Comparison of ENCODE assay signal across 1 cellular context in genomic region chr10:129494176-129494575, GRCh38.
TF ChIP-seq lines count a peak whose summit lies in the region.

No MANE protein-coding gene starts in this region.

TF ChIP-seq in GM23338, 12 proteins besides CTCF, POLR2A, EP300 and RAD21 (continued from another document):
- TF ChIP-seq ZNF462 (CRISPR knock-in tag; IDR thresholded peaks at IDR 0.05) (no peak), JUNB (IDR thresholded peaks at IDR 0.05; ENCODE audit: unreplicated experiment) (no peak), POLR2AphosphoS5 (IDR thresholded peaks at IDR 0.05; ENCODE audit: low read depth) (no peak), NANOG (IDR thresholded peaks at IDR 0.05; ENCODE audit: borderline replicate concordance) (no peak), ZNF331 (CRISPR knock-in tag; IDR thresholded peaks at IDR 0.05; ENCODE audit: low read depth) (no peak), REST (IDR thresholded peaks at IDR 0.05; ENCODE audit: unreplicated experiment) (no peak)
- TF ChIP-seq, protein P1, sequence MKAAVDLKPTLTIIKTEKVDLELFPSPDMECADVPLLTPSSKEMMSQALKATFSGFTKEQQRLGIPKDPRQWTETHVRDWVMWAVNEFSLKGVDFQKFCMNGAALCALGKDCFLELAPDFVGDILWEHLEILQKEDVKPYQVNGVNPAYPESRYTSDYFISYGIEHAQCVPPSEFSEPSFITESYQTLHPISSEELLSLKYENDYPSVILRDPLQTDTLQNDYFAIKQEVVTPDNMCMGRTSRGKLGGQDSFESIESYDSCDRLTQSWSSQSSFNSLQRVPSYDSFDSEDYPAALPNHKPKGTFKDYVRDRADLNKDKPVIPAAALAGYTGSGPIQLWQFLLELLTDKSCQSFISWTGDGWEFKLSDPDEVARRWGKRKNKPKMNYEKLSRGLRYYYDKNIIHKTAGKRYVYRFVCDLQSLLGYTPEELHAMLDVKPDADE (IDR thresholded peaks at IDR 0.05): no peak
